Comparison of ENCODE assay signal across 13 cellular contexts in the genomic region with DNA sequence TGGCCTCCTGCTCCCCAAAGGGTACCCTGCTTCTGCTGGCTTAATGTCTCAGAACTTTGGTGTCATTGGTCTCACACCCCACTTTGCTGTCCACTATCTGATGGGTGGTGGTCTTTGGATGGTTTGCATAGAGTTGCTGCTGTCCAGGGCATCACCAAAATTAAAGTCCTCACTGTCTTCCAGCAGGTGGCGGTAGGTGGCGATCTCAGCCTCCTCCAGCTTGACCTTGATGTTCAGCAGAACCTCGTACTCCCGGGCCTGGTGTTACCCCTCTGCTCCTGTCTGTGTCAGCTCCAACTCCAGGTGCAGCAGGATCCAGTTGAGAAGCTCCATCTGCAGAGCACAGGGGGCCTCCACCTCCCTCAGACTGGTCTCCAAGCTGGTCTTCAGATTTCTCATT.
DNase-seq lines count a peak whose midpoint lies in the region; ATAC-seq and TF ChIP-seq lines count a peak whose summit lies in the region.
"Had no signal": no experiment of that assay in that cellular context is flagged by ENCODE, and none has a peak within 500 bp of the region (broad histone marks: within the 10 kb centered on the region; RNA-seq: fewer than 3 reads in every experiment).

No MANE protein-coding gene starts in this region.

- no peak overlapping the region for H3K9ac ChIP-seq in KMS-11

- peak; percentile 9 for DNase-seq in A673 (ENCODE audit: low spot score)
- DNase-seq in body of pancreas, result peak; percentile 9 to 50 (median 29)
- no peak for DNase-seq in Peyer's patch
- no peak for DNase-seq in activated CD8-positive, alpha-beta memory T cell treated with anti-CD3 and anti-CD28 coated beads, Interleukin-2, amount 10 ng/mL, durations not matched to agents 7 days and 5 days
- no peak for DNase-seq in T-helper 9 cell
- DNase-seq: CD4-positive, CD25-positive, alpha-beta regulatory T cell; MG63; NCI-H774; stimulated activated naive CD4-positive, alpha-beta T cell treated with Interleukin-2 at 50 U/mL for 16 hours had no signal

- TF ChIP-seq POLR2A in body of pancreas (IDR thresholded peaks at IDR 0.05), result no peak
- TF ChIP-seq POLR2A in Peyer's patch (IDR thresholded peaks at IDR 0.05), result no peak

- H3K4me3 ChIP-seq in A673 (ENCODE audit: low read depth, low read length, poor library complexity, severe bottlenecking) (no peak overlapping the region), KMS-11 (IDR thresholded peaks at IDR 0.05; ENCODE audit: insufficient read depth, low read depth, low read length) (no peak overlapping the region), body of pancreas (no peak overlapping the region), Peyer's patch (no peak overlapping the region)
- H3K4me3 ChIP-seq: MG63 had no signal

- H3K36me3 ChIP-seq in A673 (ENCODE audit: insufficient read depth, low read length, poor library complexity, severe bottlenecking) (no peaks in the 10 kb centered on the region), KMS-11 (ENCODE audit: insufficient read depth) (no peaks in the 10 kb centered on the region), body of pancreas (replicated peaks in 1 of 2; ENCODE audit: insufficient read depth in 1 of 2, low read depth in 2 of 2) (no peaks in the 10 kb centered on the region), Peyer's patch (no peaks in the 10 kb centered on the region)
- H3K36me3 ChIP-seq: MG63 had no signal

- H3K9me3 Mint-ChIP-seq in activated CD8-positive, alpha-beta memory T cell treated with anti-CD3 and anti-CD28 coated beads, Interleukin-2, amount 10 ng/mL, durations not matched to agents 7 days and 5 days (ENCODE audit: low read depth), result peaks cover 7% of the 10 kb centered on the region

- no peaks in the 10 kb centered on the region for H3K79me2 ChIP-seq in KMS-11 (ENCODE audit: insufficient read depth, low read depth)

- intact Hi-C loops in A673 (cut with micrococcal nuclease; ENCODE audit: unreplicated experiment) (no loop called here), body of pancreas (cut with DNase I) (no loop called here)

- POLR2A ChIA-PET in A673 (lab: Charles Lee; ENCODE audit: low non-redundant PET), result no interaction called here

- WGBS in body of pancreas, 2 donors, result 23 to 26% methylated on average over 4 of the region's 4 CpGs

- no peaks in the 10 kb centered on the region for H3K27me3 Mint-ChIP-seq in activated CD8-positive, alpha-beta memory T cell treated with anti-CD3 and anti-CD28 coated beads, Interleukin-2, amount 10 ng/mL, durations not matched to agents 7 days and 5 days
- H3K27me3 Mint-ChIP-seq: CD4-positive, CD25-positive, alpha-beta regulatory T cell had no signal

- H3K9me3 ChIP-seq in A673 (ENCODE audit: low read depth, low read length, poor library complexity, severe bottlenecking), result no peaks in the 10 kb centered on the region
- H3K9me3 ChIP-seq in body of pancreas, result no peaks in the 10 kb centered on the region
- H3K9me3 ChIP-seq in Peyer's patch, result no peaks in the 10 kb centered on the region
- H3K9me3 ChIP-seq: MG63 had no signal

- H3K4me3 Mint-ChIP-seq in activated CD8-positive, alpha-beta memory T cell treated with anti-CD3 and anti-CD28 coated beads, Interleukin-2, amount 10 ng/mL, durations not matched to agents 7 days and 5 days, result no peak overlapping the region
- H3K4me3 Mint-ChIP-seq: activated T-helper 1 cell treated with anti-CD3 and anti-CD28 coated beads, Interleukin-12 subunit alpha, Interleukin-12 subunit beta, Interleukin-2, Interleukin-4 antibody, amounts not matched to agents 30 ng/mL and 10 ng/mL and 1 ng/mL, durations not matched to agents 14 hours and 24 hours and 36 hours; CD4-positive, CD25-positive, alpha-beta regulatory T cell had no signal

- BruUV-seq in A673 (replicated peaks; lab: Mats Ljungman, UMichigan), result no TSS peak

- peak; percentile 38; the same call in 1 of the 2 replicates for TF ChIP-seq CTCF in A673 (conservative IDR thresholded peaks at IDR 0.05; ENCODE audit: low read depth, low read length)
- peak; percentile 57 for TF ChIP-seq CTCF in GM12872 (IDR thresholded peaks at IDR 0.05; ENCODE audit: insufficient read depth, low read depth, low read length)
- peak; percentile 34; the same call in 1 of the 2 replicates for TF ChIP-seq CTCF in KMS-11 (conservative IDR thresholded peaks at IDR 0.05; ENCODE audit: low read depth, low read length)
- TF ChIP-seq CTCF in body of pancreas (IDR thresholded peaks at IDR 0.05), result peak in 4 of 7 experiments; percentile 11 to 32 (median 22)
- no peak for TF ChIP-seq CTCF in Peyer's patch (IDR thresholded peaks at IDR 0.05)

- H3K27me3 ChIP-seq in A673 (replicated peaks; ENCODE audit: insufficient read depth, low read depth, low read length, poor library complexity) (no peaks in the 10 kb centered on the region), KMS-11 (ENCODE audit: insufficient read depth, low read depth) (no peaks in the 10 kb centered on the region), body of pancreas (no peaks in the 10 kb centered on the region), Peyer's patch (no peaks in the 10 kb centered on the region)
- H3K27me3 ChIP-seq: MG63 had no signal

- H3K4me2 ChIP-seq in KMS-11, result no peak overlapping the region

- H2AFZ ChIP-seq in KMS-11 (ENCODE audit: low read depth), result no peak overlapping the region

- H4K20me1 ChIP-seq in KMS-11 (ENCODE audit: insufficient read depth), result no peaks in the 10 kb centered on the region

- H3K4me1 Mint-ChIP-seq in activated CD8-positive, alpha-beta memory T cell treated with anti-CD3 and anti-CD28 coated beads, Interleukin-2, amount 10 ng/mL, durations not matched to agents 7 days and 5 days, result no peaks in the 10 kb centered on the region
- H3K4me1 Mint-ChIP-seq: CD4-positive, CD25-positive, alpha-beta regulatory T cell had no signal

- H3K27ac ChIP-seq in A673 (ENCODE audit: low read depth, low read length, poor library complexity, severe bottlenecking) (no peak overlapping the region), KMS-11 (no peak overlapping the region), body of pancreas (no peak overlapping the region), Peyer's patch (no peak overlapping the region)

- no peak overlapping the region for H3K27ac Mint-ChIP-seq in activated CD8-positive, alpha-beta memory T cell treated with anti-CD3 and anti-CD28 coated beads, Interleukin-2, amount 10 ng/mL, durations not matched to agents 7 days and 5 days
- H3K27ac Mint-ChIP-seq: activated T-helper 1 cell treated with anti-CD3 and anti-CD28 coated beads, Interleukin-12 subunit alpha, Interleukin-12 subunit beta, Interleukin-2, Interleukin-4 antibody, amounts not matched to agents 30 ng/mL and 10 ng/mL and 1 ng/mL, durations not matched to agents 14 hours and 24 hours and 36 hours; CD4-positive, CD25-positive, alpha-beta regulatory T cell had no signal

- ATAC-seq in body of pancreas (no peak), HG02623 (IDR thresholded peaks at IDR 0.05; ENCODE audit: unreplicated experiment) (no peak)
- no peak for ATAC-seq in activated CD8-positive, alpha-beta memory T cell treated with anti-CD3 and anti-CD28 coated beads, Interleukin-2, amount 10 ng/mL, durations not matched to agents 7 days and 5 days

- no peaks in the 10 kb centered on the region for H3K36me3 Mint-ChIP-seq in activated CD8-positive, alpha-beta memory T cell treated with anti-CD3 and anti-CD28 coated beads, Interleukin-2, amount 10 ng/mL, durations not matched to agents 7 days and 5 days
- H3K36me3 Mint-ChIP-seq: CD4-positive, CD25-positive, alpha-beta regulatory T cell had no signal

- CTCF ChIA-PET in A673 (lab: Charles Lee), result no interaction called here
- CTCF ChIA-PET in activated CD8-positive, alpha-beta memory T cell treated with anti-CD3 and anti-CD28 coated beads, Interleukin-2, amount 10 ng/mL, durations not matched to agents 7 days and 5 days (lab: Charles Lee), result no interaction called here

- no peaks in the 10 kb centered on the region for H3K4me1 ChIP-seq in A673 (ENCODE audit: insufficient read depth, low read length, poor library complexity, severe bottlenecking)
- no peaks in the 10 kb centered on the region for H3K4me1 ChIP-seq in KMS-11 (ENCODE audit: low read depth, poor library complexity, severe bottlenecking)
- H3K4me1 ChIP-seq in body of pancreas, result no peaks in the 10 kb centered on the region
- H3K4me1 ChIP-seq in Peyer's patch, result no peaks in the 10 kb centered on the region

Comparison
In these comparisons a context has a peak if more than half of its experiments do, and no peak if none do; other contexts are left out.
1. DNase-seq: peak in A673 (single experiment) and body of pancreas (4 of 4); none in Peyer's patch (0 of 3), activated CD8-positive, alpha-beta memory T cell treated with anti-CD3 and anti-CD28 coated beads, Interleukin-2, amount 10 ng/mL, durations not matched to agents 7 days and 5 days (single experiment) and T-helper 9 cell (single experiment).
2. CTCF ChIP-seq: peak in A673 (single experiment), GM12872 (single experiment), KMS-11 (single experiment) and body of pancreas (4 of 7); none in Peyer's patch (0 of 6).